8 cellular contexts compared by ENCODE assay signal in genomic region chr1:184385863-184386262, GRCh38. TPM values are rescaled to one million over a fixed set of nuclear protein-coding genes. Genes with fewer than 3 reads are reported as not detected.
A peak's percentile ranks its signal among the peaks of the same experiment; 100 is the strongest.
DNase-seq lines count a peak whose midpoint lies in the region; ATAC-seq and TF ChIP-seq lines count a peak whose summit lies in the region.

No MANE protein-coding gene starts in this region.

- H3K9ac ChIP-seq in mesenchymal stem cell (ENCODE audit: low read length), result peak overlapping the region; percentile 79

- peak overlapping the region in 9 of 10 donors; percentile 77 to 95 (median 89) for H3K27ac ChIP-seq in heart right ventricle
- H3K27ac ChIP-seq in breast epithelium, result peak overlapping the region; percentile 91 to 93
- H3K27ac ChIP-seq in mesenchymal stem cell (ENCODE audit: low read length, poor library complexity, severe bottlenecking), result no peak overlapping the region
- H3K27ac ChIP-seq in urinary bladder (ENCODE audit: low read depth), result peak overlapping the region; percentile 87

- TF ChIP-seq CTCF in heart right ventricle (IDR thresholded peaks at IDR 0.05) (no peak), breast epithelium (IDR thresholded peaks at IDR 0.05) (no peak)

- H3K9me3 ChIP-seq in heart right ventricle (no peaks in the 10 kb centered on the region), breast epithelium (no peaks in the 10 kb centered on the region), mesenchymal stem cell (ENCODE audit: control insufficient read depth, low read length) (no peaks in the 10 kb centered on the region)

- intact Hi-C loops in heart right ventricle (cut with DNase I) (loop anchor here in 9 of 10 donors (2.0 to 10.0 kb wide), 16 partner anchors 56 to 311 kb away; no protein-coding TSS in a partner anchor), Right ventricle myocardium inferior (cut with DNase I) (loop anchor here (2.0 to 5.0 kb wide), 6 partner anchors 81 to 279 kb away; no protein-coding TSS in a partner anchor), breast epithelium (cut with DNase I; ENCODE audit: low total_unique reads) (no loop called here)

- peaks cover 8% of the 10 kb centered on the region for H3K79me1 ChIP-seq in mesenchymal stem cell (replicated peaks; ENCODE audit: low read length, poor library complexity, severe bottlenecking)

- peak overlapping the region; percentile 42 to 97 (median 86) for H3K4me3 ChIP-seq in heart right ventricle
- peak overlapping the region; percentile 86 to 98 (median 92) for H3K4me3 ChIP-seq in breast epithelium
- H3K4me3 ChIP-seq in mesenchymal stem cell (ENCODE audit: insufficient read depth in 1 of 2, low read depth in 1 of 2, low read length in 2 of 2), result peak overlapping the region; percentile 81 to 89
- peak overlapping the region; percentile 80 for H3K4me3 ChIP-seq in urinary bladder (ENCODE audit: low read depth, low read length)

- no peak overlapping the region for H2AFZ ChIP-seq in mesenchymal stem cell (ENCODE audit: low read depth, low read length)

- DNase-seq in heart right ventricle (no peak), Right ventricle myocardium inferior (ENCODE audit: missing footprints) (no peak), breast epithelium (ENCODE audit: low spot score in 2 of 2) (no peak), mesenchymal stem cell (no peak), DMS 273 treated with DMSO at 0.1 percent for 48 hours (lab: John Stamatoyannopoulos, UW) (no peak), D341Med (ENCODE audit: low spot score) (no peak)

- no peak overlapping the region for H3K23ac ChIP-seq in mesenchymal stem cell (ENCODE audit: low read length in 2 of 2)

- H3K27me3 ChIP-seq in heart right ventricle (peaks cover 0 to 10% (median 0%) of the 10 kb centered on the region in 7 donors), breast epithelium (no peaks in the 10 kb centered on the region), mesenchymal stem cell (ENCODE audit: control insufficient read depth in 1 of 2, insufficient read depth in 1 of 2, low read length in 2 of 2) (no peaks in the 10 kb centered on the region)

- no peak overlapping the region for H4K91ac ChIP-seq in mesenchymal stem cell (ENCODE audit: low read length)

- no peak for TF ChIP-seq POLR2A in breast epithelium (IDR thresholded peaks at IDR 0.05)

- H2AK5ac ChIP-seq in mesenchymal stem cell (ENCODE audit: low read length, severe bottlenecking), result no peak overlapping the region

- H3K36me3 ChIP-seq in heart right ventricle, result no peaks in the 10 kb centered on the region
- H3K36me3 ChIP-seq in breast epithelium, result no peaks in the 10 kb centered on the region
- H3K36me3 ChIP-seq in mesenchymal stem cell (ENCODE audit: control insufficient read depth in 1 of 2, insufficient read depth in 2 of 2, low read depth in 1 of 2, low read length in 2 of 2), result no peaks in the 10 kb centered on the region
- no peaks in the 10 kb centered on the region for H3K36me3 ChIP-seq in urinary bladder (ENCODE audit: insufficient read depth)

- no peak overlapping the region for H2BK120ac ChIP-seq in mesenchymal stem cell (ENCODE audit: low read depth, low read length)

- peak overlapping the region; percentile 82 for H3K4me2 ChIP-seq in mesenchymal stem cell (ENCODE audit: low read length, poor library complexity, severe bottlenecking)

- H2BK5ac ChIP-seq in mesenchymal stem cell (ENCODE audit: low read depth, low read length, poor library complexity, severe bottlenecking), result no peak overlapping the region

- peak overlapping the region in 1 of 2 experiments; percentile 79 for H3K4ac ChIP-seq in mesenchymal stem cell (ENCODE audit: low read depth in 1 of 2, low read length in 2 of 2)

- no peak overlapping the region for H2BK15ac ChIP-seq in mesenchymal stem cell (ENCODE audit: low read depth, poor library complexity, severe bottlenecking)

- no peak overlapping the region for H3K14ac ChIP-seq in mesenchymal stem cell (ENCODE audit: low read length in 2 of 2)

- peak overlapping the region; percentile 48 to 70 for H3K18ac ChIP-seq in mesenchymal stem cell (ENCODE audit: low read depth in 1 of 2, low read length in 2 of 2)

- H3K4me1 ChIP-seq in heart right ventricle, result peaks cover 0 to 37% (median 28%) of the 10 kb centered on the region in 9 donors
- H3K4me1 ChIP-seq in breast epithelium, result no peaks in the 10 kb centered on the region
- peaks cover 3% of the 10 kb centered on the region for H3K4me1 ChIP-seq in mesenchymal stem cell (ENCODE audit: control insufficient read depth, insufficient read depth, low read depth, low read length)
- H3K4me1 ChIP-seq in urinary bladder (ENCODE audit: insufficient read depth), result no peaks in the 10 kb centered on the region

- no peak overlapping the region for H2BK12ac ChIP-seq in mesenchymal stem cell (ENCODE audit: low read length in 2 of 2)

- WGBS in heart right ventricle, 2 donors, result 59 to 64% methylated on average over 11 of the region's 11 CpGs
- WGBS in mesenchymal stem cell, result 34% methylated on average over 8 of the region's 11 CpGs
- WGBS in urinary bladder, result 72% methylated on average over 11 of the region's 11 CpGs

- H4K8ac ChIP-seq in mesenchymal stem cell (ENCODE audit: low read length), result no peak overlapping the region

- ATAC-seq in heart right ventricle, result no peak
- no peak for ATAC-seq in Right ventricle myocardium inferior
- no peak for ATAC-seq in GM21723 (IDR thresholded peaks at IDR 0.05; ENCODE audit: unreplicated experiment)

RNA-seq across cellular contexts. Expression of gene C1orf21, which starts 1.0 kb away (rescaled TPM):
- total RNA-seq in heart right ventricle (10 to 100 TPM; 50.8 to 76.7 (median 69.3) TPM), Right ventricle myocardium inferior (54.5 TPM), breast epithelium (10 to 100 TPM; 31.5 to 75.7 (median 54.7) TPM), urinary bladder (100 TPM)
- polyA plus RNA-seq in heart right ventricle (10 to 100 TPM; 20.6 to 30.5 TPM), urinary bladder (67.3 TPM)
- polyA plus RNA-seq in mesenchymal stem cell (2013, experiment 1 of 2), result 77.8 TPM
- 73.4 TPM for polyA plus RNA-seq in mesenchymal stem cell (2013, experiment 2 of 2)
